Comparison of ENCODE assay signal across 1 cellular context in the genomic region with DNA sequence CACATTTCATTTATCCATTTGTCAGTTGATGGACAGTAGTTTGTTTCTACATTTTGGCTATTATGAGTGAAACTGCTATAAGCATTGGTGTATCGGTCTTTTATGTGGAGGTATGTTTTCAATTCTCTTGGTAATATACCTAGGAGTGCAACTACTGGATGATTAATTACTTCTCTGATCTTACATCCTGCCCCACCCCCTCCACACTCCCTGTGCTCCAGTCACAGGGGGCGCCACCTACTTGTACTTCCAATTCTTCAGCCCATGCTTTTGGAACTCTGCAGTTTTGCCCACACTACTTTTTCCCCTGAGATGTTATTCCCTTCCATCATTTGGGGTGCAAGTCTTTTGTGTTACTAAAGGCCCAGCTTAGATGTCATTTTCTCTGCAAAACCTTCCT.
TF ChIP-seq lines count a peak whose summit lies in the region.

No MANE protein-coding gene starts in this region.

TF ChIP-seq in K562, 482 proteins besides CTCF, POLR2A, EP300 and RAD21:
- no peak for TF ChIP-seq BRF1 (IDR thresholded peaks at IDR 0.05; ENCODE audit: borderline replicate concordance, extremely low read depth, insufficient read length)
- TF ChIP-seq MAZ (CRISPR knock-in tag; conservative IDR thresholded peaks at IDR 0.05 in 1 of 2, IDR thresholded peaks at IDR 0.05 in 1 of 2), result peak in 1 of 2 experiments; percentile 18; a peak in 1 of 4 replicates
- no peak for TF ChIP-seq PBX2 (CRISPR knock-in tag; IDR thresholded peaks at IDR 0.05; ENCODE audit: low read depth)
- TF ChIP-seq PBX2 (tag; conservative IDR thresholded peaks at IDR 0.05; ENCODE audit: low read depth), result peak; percentile 79
- peak; percentile 77 for TF ChIP-seq ETV1 (tag; conservative IDR thresholded peaks at IDR 0.05; ENCODE audit: low read depth)
- TF ChIP-seq MEIS2 (IDR thresholded peaks at IDR 0.05; ENCODE audit: partially characterized antibody), result peak; percentile 88
- TF ChIP-seq, protein P1, sequence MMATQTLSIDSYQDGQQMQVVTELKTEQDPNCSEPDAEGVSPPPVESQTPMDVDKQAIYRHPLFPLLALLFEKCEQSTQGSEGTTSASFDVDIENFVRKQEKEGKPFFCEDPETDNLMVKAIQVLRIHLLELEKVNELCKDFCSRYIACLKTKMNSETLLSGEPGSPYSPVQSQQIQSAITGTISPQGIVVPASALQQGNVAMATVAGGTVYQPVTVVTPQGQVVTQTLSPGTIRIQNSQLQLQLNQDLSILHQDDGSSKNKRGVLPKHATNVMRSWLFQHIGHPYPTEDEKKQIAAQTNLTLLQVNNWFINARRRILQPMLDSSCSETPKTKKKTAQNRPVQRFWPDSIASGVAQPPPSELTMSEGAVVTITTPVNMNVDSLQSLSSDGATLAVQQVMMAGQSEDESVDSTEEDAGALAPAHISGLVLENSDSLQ (IDR thresholded peaks at IDR 0.05), result peak; percentile 82
- TF ChIP-seq GABPA (tag; conservative IDR thresholded peaks at IDR 0.05; ENCODE audit: low read depth), result no peak
- TF ChIP-seq CTCFL (IDR thresholded peaks at IDR 0.05; ENCODE audit: borderline replicate concordance, insufficient read depth, low read depth, low read length, poor library complexity, severe bottlenecking), result peak; percentile 58
